10 cellular contexts compared by ENCODE assay signal in genomic region chr1:151513626-151514101, GRCh38. TPM values are rescaled to one million over a fixed set of nuclear protein-coding genes. Genes with fewer than 3 reads are reported as not detected.
DNase-seq lines count a peak whose midpoint lies in the region; ATAC-seq lines count a peak whose summit lies in the region.
"Had no signal": no experiment of that assay in that cellular context is flagged by ENCODE, and none has a peak within 500 bp of the region (broad histone marks: within the 10 kb centered on the region; RNA-seq: fewer than 3 reads in every experiment).

No MANE protein-coding gene starts in this region.

- H3K4me3 Mint-ChIP-seq in activated CD4-positive, alpha-beta memory T cell treated with anti-CD3 and anti-CD28 coated beads for 36 hours: no peak overlapping the region
- H3K4me3 Mint-ChIP-seq: activated CD8-positive, alpha-beta memory T cell treated with anti-CD3 and anti-CD28 coated beads, Interleukin-2, amount 10 ng/mL, durations not matched to agents 7 days and 5 days had no signal

- peak; percentile 59 for DNase-seq in A172 (ENCODE audit: low spot score)
- DNase-seq in HPDE6-E6E7 (ENCODE audit: extremely low spot score): peak; percentile 75
- DNase-seq in activated CD4-positive, alpha-beta memory T cell treated with anti-CD3 and anti-CD28 coated beads for 36 hours: peak; percentile 34
- DNase-seq in left lobe of liver (ENCODE audit: low spot score): peak; percentile 94
- no peak for DNase-seq in activated CD8-positive, alpha-beta memory T cell treated with anti-CD3 and anti-CD28 coated beads, Interleukin-2, amount 50 U/mL, for 4 hours
- no peak for DNase-seq in substantia nigra (lab: John Stamatoyannopoulos, UW)
- DNase-seq: activated CD8-positive, alpha-beta memory T cell treated with anti-CD3 and anti-CD28 coated beads, Interleukin-2, amount 10 ng/mL, durations not matched to agents 7 days and 5 days; NCI-H187 treated with DMSO at 0.1 percent for 48 hours had no signal

- POLR2A ChIA-PET in activated CD4-positive, alpha-beta memory T cell treated with anti-CD3 and anti-CD28 coated beads for 36 hours (lab: Charles Lee): no interaction called here

- H3K27me3 Mint-ChIP-seq in activated CD4-positive, alpha-beta memory T cell treated with anti-CD3 and anti-CD28 coated beads for 36 hours: no peaks in the 10 kb centered on the region

- CTCF ChIA-PET in activated CD4-positive, alpha-beta memory T cell treated with anti-CD3 and anti-CD28 coated beads for 36 hours (lab: Charles Lee): no interaction called here

- no peak overlapping the region for H3K27ac ChIP-seq in substantia nigra (ENCODE audit: low read depth, low read length, poor library complexity, severe bottlenecking)

- no peaks in the 10 kb centered on the region for H3K9me3 Mint-ChIP-seq in activated CD4-positive, alpha-beta memory T cell treated with anti-CD3 and anti-CD28 coated beads for 36 hours

- H3K4me1 Mint-ChIP-seq in activated CD4-positive, alpha-beta memory T cell treated with anti-CD3 and anti-CD28 coated beads for 36 hours (ENCODE audit: low read depth): peaks cover 20% of the 10 kb centered on the region

- no peaks in the 10 kb centered on the region for H3K36me3 Mint-ChIP-seq in activated CD4-positive, alpha-beta memory T cell treated with anti-CD3 and anti-CD28 coated beads for 36 hours
- H3K36me3 Mint-ChIP-seq: activated CD8-positive, alpha-beta memory T cell treated with anti-CD3 and anti-CD28 coated beads, Interleukin-2, amount 10 ng/mL, durations not matched to agents 7 days and 5 days had no signal

- intact Hi-C loops in activated CD4-positive, alpha-beta memory T cell treated with anti-CD3 and anti-CD28 coated beads for 36 hours (cut with micrococcal nuclease): loop anchor here (5.0 kb wide), 1 partner anchor 231 kb away; the partner anchor contains the start of gene ZNF687

- ATAC-seq in left lobe of liver (peak; percentile 62), HG02623 (IDR thresholded peaks at IDR 0.05; ENCODE audit: unreplicated experiment) (no peak), GM21381 (IDR thresholded peaks at IDR 0.05; ENCODE audit: unreplicated experiment) (no peak)
- ATAC-seq: activated CD8-positive, alpha-beta memory T cell treated with anti-CD3 and anti-CD28 coated beads, Interleukin-2, amount 10 ng/mL, durations not matched to agents 7 days and 5 days had no signal

- no peak overlapping the region for H3K27ac Mint-ChIP-seq in activated CD4-positive, alpha-beta memory T cell treated with anti-CD3 and anti-CD28 coated beads for 36 hours
- H3K27ac Mint-ChIP-seq: activated CD8-positive, alpha-beta memory T cell treated with anti-CD3 and anti-CD28 coated beads, Interleukin-2, amount 10 ng/mL, durations not matched to agents 7 days and 5 days had no signal

RNA-seq across cellular contexts. Expression of gene CGN, which starts 2.5 kb away (rescaled TPM):
- 0.93 and 3.2 TPM in 2 replicates for total RNA-seq in A172 (2014; rRNA removed; shearing (Covaris generic))
- total RNA-seq in activated CD4-positive, alpha-beta memory T cell treated with anti-CD3 and anti-CD28 coated beads for 36 hours: 1 to 10 TPM; 1.3 to 1.4 TPM
- 51.4 TPM for total RNA-seq in left lobe of liver

RNA-seq across cellular contexts. Expression of gene TUFT1, which starts 26.4 kb away (rescaled TPM):
- total RNA-seq in A172 (2014; rRNA removed; shearing (Covaris generic)): 64.3 and 99.0 TPM in 2 replicates
- 1 to 10 TPM; 3.0 to 4.1 TPM for total RNA-seq in activated CD4-positive, alpha-beta memory T cell treated with anti-CD3 and anti-CD28 coated beads for 36 hours
- 1.4 TPM for total RNA-seq in left lobe of liver

RNA-seq across cellular contexts. Expression of gene POGZ, which starts 54.4 kb away (rescaled TPM):
- 29.1 and 30.3 TPM in 2 replicates for total RNA-seq in A172 (2014; rRNA removed; shearing (Covaris generic))
- 10 to 100 TPM; 73.7 to 76.3 TPM for total RNA-seq in activated CD4-positive, alpha-beta memory T cell treated with anti-CD3 and anti-CD28 coated beads for 36 hours
- 29.3 TPM for total RNA-seq in left lobe of liver

Comparison
In these comparisons a context has a peak if more than half of its experiments do, and no peak if none do; other contexts are left out.
1. DNase-seq: peak in A172 (single experiment), HPDE6-E6E7 (single experiment), activated CD4-positive, alpha-beta memory T cell treated with anti-CD3 and anti-CD28 coated beads for 36 hours (single experiment) and left lobe of liver (single experiment); none in activated CD8-positive, alpha-beta memory T cell treated with anti-CD3 and anti-CD28 coated beads, Interleukin-2, amount 50 U/mL, for 4 hours (single experiment) and substantia nigra (0 of 49).
2. RNA of gene CGN, which starts 2.5 kb away (total RNA-seq): 51.4 TPM in left lobe of liver (single experiment); 0.93 to 3.2 TPM in A172 and 1.3 to 1.4 TPM in activated CD4-positive, alpha-beta memory T cell treated with anti-CD3 and anti-CD28 coated beads for 36 hours; every median in the first group is over 10 times any median in the second.
3. RNA of gene TUFT1, which starts 26.4 kb away (total RNA-seq): 64.3 to 99.0 TPM in A172; 3.0 to 4.1 TPM in activated CD4-positive, alpha-beta memory T cell treated with anti-CD3 and anti-CD28 coated beads for 36 hours and 1.4 TPM in left lobe of liver (single experiment); every median in the first group is over 10 times any median in the second.